Comparison of ENCODE assay signal across 16 cellular contexts in the genomic region with DNA sequence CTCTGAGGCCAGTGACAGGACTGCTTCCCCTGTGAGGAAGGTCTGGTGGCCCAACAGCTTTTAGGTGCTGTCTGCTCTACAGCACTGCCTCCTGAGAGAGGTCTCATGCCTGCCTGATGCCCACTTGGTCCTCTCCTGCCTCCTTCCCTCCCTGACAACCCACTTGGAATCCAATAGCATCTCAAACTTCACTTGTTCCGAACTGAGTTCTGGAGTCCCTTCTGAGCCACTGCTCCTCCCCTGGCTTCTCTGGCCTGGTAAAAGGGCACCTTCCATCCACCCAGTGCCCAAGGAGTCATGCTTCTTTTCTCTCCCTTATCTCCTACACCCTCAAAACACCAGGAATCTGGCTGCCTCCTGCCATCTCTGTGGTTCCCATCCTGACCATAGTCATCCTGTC. TPM values are rescaled to one million over a fixed set of nuclear protein-coding genes. Genes with fewer than 3 reads are reported as not detected.
DNase-seq lines count a peak whose midpoint lies in the region; ATAC-seq and TF ChIP-seq lines count a peak whose summit lies in the region.
"Had no signal": no experiment of that assay in that cellular context is flagged by ENCODE, and none has a peak within 500 bp of the region (broad histone marks: within the 10 kb centered on the region; RNA-seq: fewer than 3 reads in every experiment).

No MANE protein-coding gene starts in this region.

- H3K36me3 Mint-ChIP-seq in activated CD4-positive, alpha-beta T cell treated with anti-CD3 and anti-CD28 coated beads for 36 hours (ENCODE audit: low read depth): no peaks in the 10 kb centered on the region
- no peaks in the 10 kb centered on the region for H3K36me3 Mint-ChIP-seq in IgD-negative memory B cell
- peaks cover 5% of the 10 kb centered on the region for H3K36me3 Mint-ChIP-seq in central memory CD8-positive, alpha-beta T cell (ENCODE audit: insufficient read depth)

- H3K27me3 Mint-ChIP-seq in activated CD4-positive, alpha-beta T cell treated with anti-CD3 and anti-CD28 coated beads for 36 hours: no peaks in the 10 kb centered on the region
- no peaks in the 10 kb centered on the region for H3K27me3 Mint-ChIP-seq in IgD-negative memory B cell
- no peaks in the 10 kb centered on the region for H3K27me3 Mint-ChIP-seq in central memory CD8-positive, alpha-beta T cell

- POLR2A ChIA-PET in activated CD4-positive, alpha-beta T cell treated with anti-CD3 and anti-CD28 coated beads for 36 hours (lab: Charles Lee): interaction anchor here (0.6 kb wide), 1 partner anchor 142 kb away, joined by 3 read pairs; no protein-coding TSS in a partner anchor

- H3K4me1 ChIP-seq in osteoblast (ENCODE audit: insufficient read depth, low read length): peaks cover 13% of the 10 kb centered on the region

- H3K36me3 ChIP-seq in osteoblast (ENCODE audit: insufficient read depth, low read length): peaks cover 6% of the 10 kb centered on the region
- H3K36me3 ChIP-seq: transverse colon had no signal

- peak overlapping the region; percentile 88 for H3K4me3 Mint-ChIP-seq in activated CD4-positive, alpha-beta T cell treated with anti-CD3 and anti-CD28 coated beads for 36 hours
- H3K4me3 Mint-ChIP-seq in IgD-negative memory B cell: peak overlapping the region; percentile 80 to 95 (median 92)
- H3K4me3 Mint-ChIP-seq in central memory CD8-positive, alpha-beta T cell: peak overlapping the region; percentile 87

- H3K79me2 ChIP-seq in osteoblast (ENCODE audit: insufficient read depth, low read length): peaks cover 53% of the 10 kb centered on the region

- DNase-seq in activated CD4-positive, alpha-beta T cell treated with anti-CD3 and anti-CD28 coated beads for 36 hours: no peak
- DNase-seq in activated CD4-positive, alpha-beta T cell treated with anti-CD3 and anti-CD28 coated beads for 1 hour: no peak
- no peak for DNase-seq in central memory CD8-positive, alpha-beta T cell (ENCODE audit: low spot score in 2 of 2)
- DNase-seq in osteoblast (ENCODE audit: insufficient read length, low spot score, missing footprints) (peak; percentile 53), NCI-H1436 treated with DMSO at 0.1 percent for 48 hours (lab: John Stamatoyannopoulos, UW) (no peak)
- DNase-seq: activated CD4-positive, alpha-beta T cell treated with anti-CD3 and anti-CD28 coated beads, Interleukin-2, amount 50 U/mL, for 48 hours; DMS53; effector CD8-positive, alpha-beta T cell; islet precursor cell; MV-4-11; NCI-H2171 treated with DMSO at 0.1 percent for 48 hours; small intestine; transverse colon had no signal

- no peak for TF ChIP-seq CTCF in osteoblast (IDR thresholded peaks at IDR 0.05; ENCODE audit: extremely low read depth, low read depth, low read length)

- H3K9me3 ChIP-seq in osteoblast (ENCODE audit: low read depth, low read length): no peaks in the 10 kb centered on the region
- H3K9me3 ChIP-seq: transverse colon had no signal

- H3K4me2 ChIP-seq in osteoblast (ENCODE audit: insufficient read depth, low read length): no peak overlapping the region

- no peak overlapping the region for H3K27ac ChIP-seq in osteoblast (ENCODE audit: low read depth, low read length)

- H3K4me3 ChIP-seq in osteoblast (ENCODE audit: insufficient read depth, low read length): no peak overlapping the region

- no peak for ATAC-seq in activated CD4-positive, alpha-beta T cell treated with anti-CD3 and anti-CD28 coated beads for 36 hours
- no peak for ATAC-seq in central memory CD8-positive, alpha-beta T cell (replicated peaks; ENCODE audit: extremely low read depth, poor library complexity, severe bottlenecking)
- ATAC-seq in GM19324 (IDR thresholded peaks at IDR 0.05; ENCODE audit: low FRiP score, unreplicated experiment): no peak
- ATAC-seq in HG02642 (IDR thresholded peaks at IDR 0.05; ENCODE audit: poor library complexity, unreplicated experiment): no peak

- CTCF ChIA-PET in activated CD4-positive, alpha-beta T cell treated with anti-CD3 and anti-CD28 coated beads for 36 hours (lab: Charles Lee): interaction anchor here (0.6 kb wide), 2 partner anchors 81 to 84 kb away, joined by 3 to 4 read pairs; partner anchors contain the start of gene ADISSP

- H3K9me3 Mint-ChIP-seq in activated CD4-positive, alpha-beta T cell treated with anti-CD3 and anti-CD28 coated beads for 36 hours (ENCODE audit: low read depth): no peaks in the 10 kb centered on the region
- H3K9me3 Mint-ChIP-seq in IgD-negative memory B cell: no peaks in the 10 kb centered on the region
- no peaks in the 10 kb centered on the region for H3K9me3 Mint-ChIP-seq in central memory CD8-positive, alpha-beta T cell

- peaks cover 22% of the 10 kb centered on the region for H3K4me1 Mint-ChIP-seq in activated CD4-positive, alpha-beta T cell treated with anti-CD3 and anti-CD28 coated beads for 36 hours
- peaks cover 14 to 23% (median 18%) of the 10 kb centered on the region in 3 donors for H3K4me1 Mint-ChIP-seq in IgD-negative memory B cell
- peaks cover 30% of the 10 kb centered on the region for H3K4me1 Mint-ChIP-seq in central memory CD8-positive, alpha-beta T cell

- intact Hi-C loops in activated CD4-positive, alpha-beta T cell treated with anti-CD3 and anti-CD28 coated beads for 36 hours (cut with DNase I, micrococcal nuclease): no loop called here

- H2AFZ ChIP-seq in osteoblast (ENCODE audit: low read length): no peak overlapping the region

- H3K27ac Mint-ChIP-seq in activated CD4-positive, alpha-beta T cell treated with anti-CD3 and anti-CD28 coated beads for 36 hours: peak overlapping the region; percentile 33
- peak overlapping the region; percentile 53 to 89 (median 73) for H3K27ac Mint-ChIP-seq in IgD-negative memory B cell
- peak overlapping the region; percentile 86 for H3K27ac Mint-ChIP-seq in central memory CD8-positive, alpha-beta T cell (ENCODE audit: low read depth)

- no peaks in the 10 kb centered on the region for H3K27me3 ChIP-seq in osteoblast (ENCODE audit: insufficient read depth, low read length)
- H3K27me3 ChIP-seq: transverse colon had no signal

- H4K20me1 ChIP-seq in osteoblast (ENCODE audit: insufficient read depth, low read length): peaks cover 9% of the 10 kb centered on the region

RNA-seq across cellular contexts. Expression of gene MAVS, which starts 1.9 kb away (rescaled TPM):
- 10 to 100 TPM; 23.2 to 25.9 TPM for total RNA-seq in activated CD4-positive, alpha-beta T cell treated with anti-CD3 and anti-CD28 coated beads for 36 hours
- 7.3 TPM for polyA plus RNA-seq in IgD-negative memory B cell
- total RNA-seq in osteoblast: 32.1 and 32.2 TPM in 2 replicates

RNA-seq across cellular contexts. Expression of gene AP5S1, which starts 28.2 kb away (rescaled TPM):
- 10 to 100 TPM in 1 of 2 experiments, 1 to 10 TPM in 1; 9.1 to 11.3 TPM for total RNA-seq in activated CD4-positive, alpha-beta T cell treated with anti-CD3 and anti-CD28 coated beads for 36 hours
- 12.8 TPM for polyA plus RNA-seq in IgD-negative memory B cell
- total RNA-seq in osteoblast: 23.9 and 25.3 TPM in 2 replicates

RNA-seq across cellular contexts. Expression of gene PANK2, which starts 40.6 kb away (rescaled TPM):
- total RNA-seq in activated CD4-positive, alpha-beta T cell treated with anti-CD3 and anti-CD28 coated beads for 36 hours: 10 to 100 TPM; 37.2 to 50.2 TPM
- polyA plus RNA-seq in IgD-negative memory B cell: 55.9 TPM
- 57.2 and 60.4 TPM in 2 replicates for total RNA-seq in osteoblast

RNA-seq across cellular contexts. Expression of gene CDC25B, which starts 52.5 kb away (rescaled TPM):
- total RNA-seq in activated CD4-positive, alpha-beta T cell treated with anti-CD3 and anti-CD28 coated beads for 36 hours: 10 to 100 TPM; 79.8 to 96.2 TPM
- 20.0 TPM for polyA plus RNA-seq in IgD-negative memory B cell
- 20.6 and 23.5 TPM in 2 replicates for total RNA-seq in osteoblast

Comparison
In these comparisons a context has a peak if more than half of its experiments do, and no peak if none do; other contexts are left out.
1. H3K27ac Mint-ChIP-seq: peak in every context shown above with its lines; median percentile 86 in central memory CD8-positive, alpha-beta T cell; 73 in IgD-negative memory B cell; 33 in activated CD4-positive, alpha-beta T cell treated with anti-CD3 and anti-CD28 coated beads for 36 hours.